ENCODE assay signal across 8 cellular contexts in genomic region chr11:60251485-60252207, GRCh38. TPM values are rescaled to one million over a fixed set of nuclear protein-coding genes. Genes with fewer than 3 reads are reported as not detected.
DNase-seq lines count a peak whose midpoint lies in the region; ATAC-seq, FAIRE-seq and TF ChIP-seq lines count a peak whose summit lies in the region.

No MANE protein-coding gene starts in this region.

- H3K27me3 ChIP-seq in DOHH2 (ENCODE audit: control insufficient read depth, low read length) (no peaks in the 10 kb centered on the region; the same call in 1 of the 2 replicates), KMS-11 (ENCODE audit: insufficient read depth, low read depth) (no peaks in the 10 kb centered on the region)

- H3K36me3 Mint-ChIP-seq in activated CD8-positive, alpha-beta T cell treated with anti-CD3 and anti-CD28 coated beads, Interleukin-2, amount 10 ng/mL, durations not matched to agents 7 days and 5 days (ENCODE audit: low read depth) = no peaks in the 10 kb centered on the region
- no peaks in the 10 kb centered on the region for H3K36me3 Mint-ChIP-seq in T-helper 2 cell treated with Interferon-gamma antibody and Interleukin-4, amounts not matched to agents 5 μg/mL and 100 μg/mL, for 36 hours (ENCODE audit: low read depth)

- peak; percentile 28 for DNase-seq in activated CD8-positive, alpha-beta T cell treated with anti-CD3 and anti-CD28 coated beads, Interleukin-2, amount 10 ng/mL, durations not matched to agents 7 days and 5 days
- DNase-seq in SKM-1 (lab: John Stamatoyannopoulos, UW; ENCODE audit: unreplicated experiment) (no peak), HuH-7 (ENCODE audit: low spot score) (no peak)
- no peak for DNase-seq in T-helper 2 cell treated with Interferon-gamma antibody and Interleukin-4, amounts not matched to agents 5 μg/mL and 100 μg/mL, for 36 hours (ENCODE audit: low spot score)

- no peak overlapping the region for H3K27ac Mint-ChIP-seq in activated CD8-positive, alpha-beta T cell treated with anti-CD3 and anti-CD28 coated beads, Interleukin-2, amount 10 ng/mL, durations not matched to agents 7 days and 5 days
- H3K27ac Mint-ChIP-seq in T-helper 2 cell treated with Interferon-gamma antibody and Interleukin-4, amounts not matched to agents 5 μg/mL and 100 μg/mL, for 36 hours = no peak overlapping the region

- H3K4me2 ChIP-seq in DOHH2 (ENCODE audit: low read length) (no peak overlapping the region), KMS-11 (no peak overlapping the region)

- H4K20me1 ChIP-seq in DOHH2 (ENCODE audit: control insufficient read depth, insufficient read depth, low read depth, low read length) (no peaks in the 10 kb centered on the region), KMS-11 (ENCODE audit: insufficient read depth) (no peaks in the 10 kb centered on the region)

- H3K4me1 ChIP-seq in DOHH2 (ENCODE audit: control insufficient read depth, low read length) (no peaks in the 10 kb centered on the region), KMS-11 (ENCODE audit: low read depth, poor library complexity, severe bottlenecking) (no peaks in the 10 kb centered on the region)

- POLR2A ChIA-PET in activated CD8-positive, alpha-beta T cell treated with anti-CD3 and anti-CD28 coated beads, Interleukin-2, amount 10 ng/mL, durations not matched to agents 7 days and 5 days (lab: Charles Lee) = no interaction called here

- H3K9me2 ChIP-seq in DOHH2 (replicated peaks; ENCODE audit: control insufficient read depth, low read length) = no peaks in the 10 kb centered on the region; the same call in 1 of the 2 replicates

- TF ChIP-seq CTCF in DOHH2 (IDR thresholded peaks at IDR 0.05; ENCODE audit: low read depth, low read length, poor library complexity, severe bottlenecking) = peak; percentile 17
- TF ChIP-seq CTCF in KMS-11 (conservative IDR thresholded peaks at IDR 0.05; ENCODE audit: low read depth, low read length) = peak; percentile 67

- H2AFZ ChIP-seq in KMS-11 (ENCODE audit: low read depth) = no peak overlapping the region

- no peak overlapping the region for H3K4me3 Mint-ChIP-seq in activated CD8-positive, alpha-beta T cell treated with anti-CD3 and anti-CD28 coated beads, Interleukin-2, amount 10 ng/mL, durations not matched to agents 7 days and 5 days
- no peak overlapping the region for H3K4me3 Mint-ChIP-seq in T-helper 2 cell treated with Interferon-gamma antibody and Interleukin-4, amounts not matched to agents 5 μg/mL and 100 μg/mL, for 36 hours

- no peaks in the 10 kb centered on the region for H3K79me2 ChIP-seq in DOHH2 (ENCODE audit: control insufficient read depth, low read length)
- no peaks in the 10 kb centered on the region for H3K79me2 ChIP-seq in KMS-11 (ENCODE audit: insufficient read depth, low read depth)

- H3K9me3 Mint-ChIP-seq in activated CD8-positive, alpha-beta T cell treated with anti-CD3 and anti-CD28 coated beads, Interleukin-2, amount 10 ng/mL, durations not matched to agents 7 days and 5 days (ENCODE audit: insufficient read depth) = no peaks in the 10 kb centered on the region
- H3K9me3 Mint-ChIP-seq in T-helper 2 cell treated with Interferon-gamma antibody and Interleukin-4, amounts not matched to agents 5 μg/mL and 100 μg/mL, for 36 hours = peaks cover 6% of the 10 kb centered on the region

- H3K4me3 ChIP-seq in DOHH2 (ENCODE audit: low read length) (no peak overlapping the region), KMS-11 (IDR thresholded peaks at IDR 0.05; ENCODE audit: insufficient read depth, low read depth, low read length) (no peak overlapping the region)

- no peaks in the 10 kb centered on the region for H3F3A ChIP-seq in DOHH2 (ENCODE audit: control insufficient read depth, insufficient read depth)

- no peak overlapping the region for H3K9ac ChIP-seq in KMS-11

- H3K27ac ChIP-seq in DOHH2 (ENCODE audit: low read depth, low read length) (no peak overlapping the region), KMS-11 (no peak overlapping the region)

- no peaks in the 10 kb centered on the region for H3K36me3 ChIP-seq in DOHH2 (ENCODE audit: control insufficient read depth, low read length)
- no peaks in the 10 kb centered on the region for H3K36me3 ChIP-seq in KMS-11 (ENCODE audit: insufficient read depth)

- ATAC-seq in activated CD8-positive, alpha-beta T cell treated with anti-CD3 and anti-CD28 coated beads, Interleukin-2, amount 10 ng/mL, durations not matched to agents 7 days and 5 days = no peak
- no peak for ATAC-seq in HG03097 (IDR thresholded peaks at IDR 0.05; ENCODE audit: low FRiP score, unreplicated experiment)

- H3K27me3 Mint-ChIP-seq in activated CD8-positive, alpha-beta T cell treated with anti-CD3 and anti-CD28 coated beads, Interleukin-2, amount 10 ng/mL, durations not matched to agents 7 days and 5 days (ENCODE audit: low read depth) = peaks cover 15% of the 10 kb centered on the region
- peaks cover 6% of the 10 kb centered on the region for H3K27me3 Mint-ChIP-seq in T-helper 2 cell treated with Interferon-gamma antibody and Interleukin-4, amounts not matched to agents 5 μg/mL and 100 μg/mL, for 36 hours (ENCODE audit: low read depth)

- peaks cover 15% of the 10 kb centered on the region for H3K9me3 ChIP-seq in DOHH2 (ENCODE audit: control insufficient read depth, insufficient read depth, low read length)

- peak; percentile 74 for FAIRE-seq in islet of Langerhans (lab: Jason Lieb, UNC)

- no peaks in the 10 kb centered on the region for H3K4me1 Mint-ChIP-seq in activated CD8-positive, alpha-beta T cell treated with anti-CD3 and anti-CD28 coated beads, Interleukin-2, amount 10 ng/mL, durations not matched to agents 7 days and 5 days (ENCODE audit: low read depth)
- H3K4me1 Mint-ChIP-seq in T-helper 2 cell treated with Interferon-gamma antibody and Interleukin-4, amounts not matched to agents 5 μg/mL and 100 μg/mL, for 36 hours (ENCODE audit: low read depth) = no peaks in the 10 kb centered on the region

- CTCF ChIA-PET in activated CD8-positive, alpha-beta T cell treated with anti-CD3 and anti-CD28 coated beads, Interleukin-2, amount 10 ng/mL, durations not matched to agents 7 days and 5 days (lab: Charles Lee) = interaction anchor here (0.8 to 1.8 kb wide), 6 partner anchors 14 to 81 kb away, joined by 3 to 9 read pairs (median 4); no protein-coding TSS in a partner anchor

RNA-seq across cellular contexts. Expression of gene MS4A4E, which starts 8.7 kb away (rescaled TPM):
- not detected for total RNA-seq in activated CD8-positive, alpha-beta T cell treated with anti-CD3 and anti-CD28 coated beads, Interleukin-2, amount 10 ng/mL, durations not matched to agents 7 days and 5 days

RNA-seq across cellular contexts. Expression of gene MS4A4A, which starts 28.8 kb away (rescaled TPM):
- not detected for total RNA-seq in activated CD8-positive, alpha-beta T cell treated with anti-CD3 and anti-CD28 coated beads, Interleukin-2, amount 10 ng/mL, durations not matched to agents 7 days and 5 days
